Comparison of ENCODE assay signal across 9 cellular contexts in genomic region chr22:37563153-37564081, GRCh38. TPM values are rescaled to one million over a fixed set of nuclear protein-coding genes. Genes with fewer than 3 reads are reported as not detected.
A peak's percentile ranks its signal among the peaks of the same experiment; 100 is the strongest.
DNase-seq lines count a peak whose midpoint lies in the region; ATAC-seq and FAIRE-seq lines count a peak whose summit lies in the region.
"Had no signal": no experiment of that assay in that cellular context is flagged by ENCODE, and none has a peak within 500 bp of the region (broad histone marks: within the 10 kb centered on the region; RNA-seq: fewer than 3 reads in every experiment).

No MANE protein-coding gene starts in this region.

- no CpG with 5 or more reads among the region's 14 CpGs for WGBS in mesendoderm (ENCODE audit: extremely low coverage, insufficient coverage, low lambda C conversion rate)

- intact Hi-C loops in dendritic cell treated with granulocyte-macrophage colony-stimulating factor and Interleukin-4, amounts not matched to agents 40 ng/mL and 50 ng/mL, for 4 days (cut with micrococcal nuclease): no loop called here

- peaks cover 39% of the 10 kb centered on the region for H3K36me3 Mint-ChIP-seq in dendritic cell treated with granulocyte-macrophage colony-stimulating factor and Interleukin-4, amounts not matched to agents 40 ng/mL and 50 ng/mL, for 4 days (ENCODE audit: low read depth)
- H3K36me3 Mint-ChIP-seq in activated T-cell treated with anti-CD3 and anti-CD28 coated beads, Interleukin-2, amount 50 U/mL, for 4 hours (ENCODE audit: insufficient read depth): no peaks in the 10 kb centered on the region
- H3K36me3 Mint-ChIP-seq: CD8-positive, alpha-beta T cell had no signal

- H3K36me3 ChIP-seq in mesendoderm (ENCODE audit: control insufficient read depth, insufficient read depth, low read length): peaks cover 13% of the 10 kb centered on the region

- no peak overlapping the region for H3K4me3 Mint-ChIP-seq in dendritic cell treated with granulocyte-macrophage colony-stimulating factor and Interleukin-4, amounts not matched to agents 40 ng/mL and 50 ng/mL, for 4 days
- no peak overlapping the region for H3K4me3 Mint-ChIP-seq in activated T-cell treated with anti-CD3 and anti-CD28 coated beads, Interleukin-2, amount 50 U/mL, for 4 hours
- H3K4me3 Mint-ChIP-seq: CD8-positive, alpha-beta T cell had no signal

- peaks cover 18% of the 10 kb centered on the region for H3K4me1 ChIP-seq in mesendoderm (ENCODE audit: control insufficient read depth, low read depth, low read length)

- H3K27ac ChIP-seq in mesendoderm (ENCODE audit: low read depth, low read length): peak overlapping the region; percentile 29

- peak overlapping the region; percentile 22 for H3K4me2 ChIP-seq in mesendoderm (ENCODE audit: low read length)

- H3K27me3 Mint-ChIP-seq in dendritic cell treated with granulocyte-macrophage colony-stimulating factor and Interleukin-4, amounts not matched to agents 40 ng/mL and 50 ng/mL, for 4 days: peaks cover 50% of the 10 kb centered on the region
- peaks cover 37% of the 10 kb centered on the region for H3K27me3 Mint-ChIP-seq in activated T-cell treated with anti-CD3 and anti-CD28 coated beads, Interleukin-2, amount 50 U/mL, for 4 hours (ENCODE audit: low read depth)

- H3K79me2 ChIP-seq in mesendoderm (ENCODE audit: control insufficient read depth, insufficient read depth, low read length): peaks cover 40% of the 10 kb centered on the region

- no peak for ATAC-seq in GM21515 (IDR thresholded peaks at IDR 0.05; ENCODE audit: unreplicated experiment)
- no peak for ATAC-seq in activated T-cell treated with anti-CD3 and anti-CD28 coated beads, Interleukin-2, amount 50 U/mL, for 4 hours
- ATAC-seq: CD8-positive, alpha-beta T cell had no signal

- H3K79me1 ChIP-seq in mesendoderm (ENCODE audit: low read length): peaks cover 25% of the 10 kb centered on the region

- H3K27me3 ChIP-seq in mesendoderm (ENCODE audit: insufficient read depth, low read length, poor library complexity): no peaks in the 10 kb centered on the region

- H4K5ac ChIP-seq in mesendoderm (ENCODE audit: low read length): no peak overlapping the region

- H3K4ac ChIP-seq in mesendoderm (ENCODE audit: low read depth, low read length): no peak overlapping the region

- H3K56ac ChIP-seq in mesendoderm (ENCODE audit: low read length): peak overlapping the region; percentile 92

- H3K9ac ChIP-seq in mesendoderm (ENCODE audit: low read length): peak overlapping the region; percentile 56

- no peak overlapping the region for H2BK120ac ChIP-seq in mesendoderm (ENCODE audit: low read depth, low read length)

- peak; percentile 78 for FAIRE-seq in urothelium cell line (lab: Jason Lieb, UNC)

- H2BK5ac ChIP-seq in mesendoderm (ENCODE audit: low read length): no peak overlapping the region

- H4K8ac ChIP-seq in mesendoderm (ENCODE audit: low read depth, low read length): no peak overlapping the region

- no peak overlapping the region for H3K23ac ChIP-seq in mesendoderm (ENCODE audit: low read length)

- no peak overlapping the region for H3K4me3 ChIP-seq in mesendoderm (ENCODE audit: low read length)

- no peak overlapping the region for H2AK5ac ChIP-seq in mesendoderm (ENCODE audit: low read length)

- H3K18ac ChIP-seq in mesendoderm (ENCODE audit: low read length): no peak overlapping the region

- no peak overlapping the region for H2BK15ac ChIP-seq in mesendoderm (replicated peaks; ENCODE audit: low read depth)

- peak; percentile 52 for DNase-seq in DMS53 (lab: John Stamatoyannopoulos, UW)
- no peak for DNase-seq in DMS53 treated with DMSO at 0.1 percent for 48 hours (lab: John Stamatoyannopoulos, UW; ENCODE audit: unreplicated experiment)
- peak; percentile 89 for DNase-seq in mesendoderm
- peak; percentile 90 for DNase-seq in urothelium cell line (ENCODE audit: low spot score)
- DNase-seq in activated T-cell treated with anti-CD3 and anti-CD28 coated beads, Interleukin-2, amount 50 U/mL, for 4 hours: no peak
- DNase-seq in mesenteric fat pad (ENCODE audit: low spot score): no peak

- H3K27ac Mint-ChIP-seq in dendritic cell treated with granulocyte-macrophage colony-stimulating factor and Interleukin-4, amounts not matched to agents 40 ng/mL and 50 ng/mL, for 4 days: peak overlapping the region; percentile 75
- H3K27ac Mint-ChIP-seq: CD8-positive, alpha-beta T cell had no signal

- H3K9me3 Mint-ChIP-seq in dendritic cell treated with granulocyte-macrophage colony-stimulating factor and Interleukin-4, amounts not matched to agents 40 ng/mL and 50 ng/mL, for 4 days: no peaks in the 10 kb centered on the region
- no peaks in the 10 kb centered on the region for H3K9me3 Mint-ChIP-seq in activated T-cell treated with anti-CD3 and anti-CD28 coated beads, Interleukin-2, amount 50 U/mL, for 4 hours
- H3K9me3 Mint-ChIP-seq: CD8-positive, alpha-beta T cell had no signal

- peaks cover 81% of the 10 kb centered on the region for H3K4me1 Mint-ChIP-seq in dendritic cell treated with granulocyte-macrophage colony-stimulating factor and Interleukin-4, amounts not matched to agents 40 ng/mL and 50 ng/mL, for 4 days (ENCODE audit: low read depth)
- peaks cover 30% of the 10 kb centered on the region for H3K4me1 Mint-ChIP-seq in activated T-cell treated with anti-CD3 and anti-CD28 coated beads, Interleukin-2, amount 50 U/mL, for 4 hours (ENCODE audit: low read depth)

RNA-seq across cellular contexts. Expression of gene CDC42EP1, which starts 3.1 kb away (rescaled TPM):
- polyA plus RNA-seq in mesendoderm (2013, experiment 1 of 2): 70.7 TPM
- 66.2 TPM for polyA plus RNA-seq in mesendoderm (2013, experiment 2 of 2)
- under 1 TPM; 0.13 to 0.42 (median 0.35) TPM for total RNA-seq in activated T-cell treated with anti-CD3 and anti-CD28 coated beads, Interleukin-2, amount 50 U/mL, for 4 hours
- 102 TPM for total RNA-seq in mesenteric fat pad
- total RNA-seq: CD8-positive, alpha-beta T cell had no signal

RNA-seq across cellular contexts. Expression of gene LGALS2, which starts 16.5 kb away (rescaled TPM):
- polyA plus RNA-seq in mesendoderm (2013, experiment 1 of 2): not detected
- polyA plus RNA-seq in mesendoderm (2013, experiment 2 of 2): not detected
- total RNA-seq in activated T-cell treated with anti-CD3 and anti-CD28 coated beads, Interleukin-2, amount 50 U/mL, for 4 hours: not detected
- total RNA-seq in mesenteric fat pad: 0.84 TPM
- total RNA-seq: CD8-positive, alpha-beta T cell had no signal

RNA-seq across cellular contexts. Expression of gene CARD10, which starts 44.2 kb away (rescaled TPM):
- polyA plus RNA-seq in mesendoderm (2013, experiment 1 of 2): 5.6 TPM
- polyA plus RNA-seq in mesendoderm (2013, experiment 2 of 2): 5.8 TPM
- under 1 TPM in 2 of 3 donors, not detected in 1; 0.26 to 0.35 TPM for total RNA-seq in activated T-cell treated with anti-CD3 and anti-CD28 coated beads, Interleukin-2, amount 50 U/mL, for 4 hours
- total RNA-seq in mesenteric fat pad: 10.8 TPM

RNA-seq across cellular contexts. Expression of gene GGA1, which starts 45.2 kb away (rescaled TPM):
- 23.0 TPM for polyA plus RNA-seq in mesendoderm (2013, experiment 1 of 2)
- 23.5 TPM for polyA plus RNA-seq in mesendoderm (2013, experiment 2 of 2)
- 10 to 100 TPM; 73.3 to 79.5 (median 77.3) TPM for total RNA-seq in activated T-cell treated with anti-CD3 and anti-CD28 coated beads, Interleukin-2, amount 50 U/mL, for 4 hours
- total RNA-seq in mesenteric fat pad: 47.3 TPM

Comparison
In these comparisons a context has a peak if more than half of its experiments do, and no peak if none do; other contexts are left out.
1. DNase-seq: peak in DMS53 (single experiment), mesendoderm (single experiment) and urothelium cell line (single experiment); none in DMS53 treated with DMSO at 0.1 percent for 48 hours (single experiment), activated T-cell treated with anti-CD3 and anti-CD28 coated beads, Interleukin-2, amount 50 U/mL, for 4 hours (single experiment) and mesenteric fat pad (single experiment).
2. RNA of gene CDC42EP1, which starts 3.1 kb away (total RNA-seq): 102 TPM in mesenteric fat pad (single experiment); 0.13 to 0.42 TPM in activated T-cell treated with anti-CD3 and anti-CD28 coated beads, Interleukin-2, amount 50 U/mL, for 4 hours; every median in the first group is over 10 times any median in the second.